14 cellular contexts compared by ENCODE assay signal in the genomic region with DNA sequence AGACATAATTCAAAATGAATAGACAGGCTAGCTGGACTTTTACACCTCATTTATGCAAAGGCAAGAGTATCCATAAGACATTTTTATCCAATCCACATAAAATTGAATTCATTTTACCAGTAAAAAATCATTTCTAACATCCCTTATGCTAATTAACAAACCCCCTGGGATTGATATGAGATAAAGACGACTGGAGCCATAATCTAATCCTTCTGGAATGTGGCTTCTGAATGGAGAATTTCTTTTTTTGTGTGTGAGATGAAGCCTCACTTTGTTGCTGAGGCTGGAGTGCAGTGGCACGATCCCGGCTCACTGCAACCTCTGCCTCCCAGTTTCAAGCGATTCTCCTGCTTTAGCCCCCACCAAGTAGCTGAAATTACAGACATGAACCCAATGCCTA.
"Had no signal": no experiment of that assay in that cellular context is flagged by ENCODE, and none has a peak within 500 bp of the region (broad histone marks: within the 10 kb centered on the region; RNA-seq: fewer than 3 reads in every experiment).

No MANE protein-coding gene starts in this region.

- H3K36me3 ChIP-seq: gastrocnemius medialis, heart left ventricle, right lobe of liver, upper lobe of left lung had no signal

- H3K27me3 ChIP-seq: gastrocnemius medialis, heart left ventricle, right lobe of liver, upper lobe of left lung had no signal

- ATAC-seq: activated CD4-positive, CD25-positive, alpha-beta regulatory T cell treated with anti-CD3 and anti-CD28 coated beads, Interleukin-2, amount 50 U/mL, for 24 hours; gastrocnemius medialis; heart left ventricle; natural killer cell; right lobe of liver; stimulated activated naive CD8-positive, alpha-beta T cell treated with anti-CD3 and anti-CD28 coated beads, Interleukin-15, amount 100 ng/mL, for 72 hours; T-cell had no signal

- H3K9me3 ChIP-seq: gastrocnemius medialis, right lobe of liver had no signal

- H3K4me3 ChIP-seq: gastrocnemius medialis, heart left ventricle, right lobe of liver, upper lobe of left lung had no signal

- H3K4me1 ChIP-seq: gastrocnemius medialis, heart left ventricle had no signal

- DNase-seq: activated naive CD8-positive, alpha-beta T cell treated with anti-CD3 and anti-CD28 coated beads for 36 hours; amygdala; erythroblast; gastrocnemius medialis; heart left ventricle; islet precursor cell; natural killer cell; occipital lobe; right lobe of liver; stimulated activated naive CD8-positive, alpha-beta T cell treated with anti-CD3 and anti-CD28 coated beads, Interleukin-15, amount 100 ng/mL, for 72 hours; T-cell; T-helper 9 cell; upper lobe of left lung had no signal

- H3K27ac ChIP-seq: gastrocnemius medialis, heart left ventricle, right lobe of liver, upper lobe of left lung had no signal
